In the genomic region with DNA sequence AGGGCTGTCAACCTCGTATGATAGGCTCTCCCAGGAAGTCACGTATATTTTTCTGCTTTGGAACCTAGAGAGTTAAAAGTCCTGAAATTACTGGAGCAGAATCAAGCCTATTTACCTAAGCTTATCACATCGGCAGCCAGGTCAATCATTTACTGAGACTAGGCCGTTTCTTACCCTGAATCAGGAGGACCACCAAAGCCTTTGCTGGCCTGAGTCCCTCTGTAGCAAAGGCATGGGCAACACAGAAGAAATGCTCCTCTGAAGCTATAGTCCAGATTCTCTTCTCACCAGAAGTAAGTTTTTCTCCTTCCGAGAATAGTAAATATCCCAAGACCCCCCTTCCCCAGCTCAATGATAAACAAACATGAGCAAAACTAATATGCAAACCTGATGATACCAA, we compare ENCODE assay signal across 26 cellular contexts. TPM values are rescaled to one million over a fixed set of nuclear protein-coding genes. Genes with fewer than 3 reads are reported as not detected.
A peak's percentile ranks its signal among the peaks of the same experiment; 100 is the strongest.
DNase-seq lines count a peak whose midpoint lies in the region; ATAC-seq and TF ChIP-seq lines count a peak whose summit lies in the region.
"Had no signal": no experiment of that assay in that cellular context is flagged by ENCODE, and none has a peak within 500 bp of the region (broad histone marks: within the 10 kb centered on the region; RNA-seq: fewer than 3 reads in every experiment).

No MANE protein-coding gene starts in this region.

- no peaks in the 10 kb centered on the region for H3K79me2 ChIP-seq in PC-9 (ENCODE audit: low read depth)
- H3K79me2 ChIP-seq in hepatocyte: peaks cover 17% of the 10 kb centered on the region

- H3K27me3 ChIP-seq in PC-9 (ENCODE audit: insufficient read depth, low read depth) (no peaks in the 10 kb centered on the region), hepatocyte (no peaks in the 10 kb centered on the region), mucosa of rectum (ENCODE audit: control insufficient read depth in 2 of 2, insufficient read depth in 2 of 2, low read length in 2 of 2) (no peaks in the 10 kb centered on the region)
- H3K27me3 ChIP-seq: SJSA1, tibial nerve had no signal

- H3K4me2 ChIP-seq in PC-9 (no peak overlapping the region), hepatocyte (peak overlapping the region; percentile 65)

- TF ChIP-seq CTCF in 22Rv1 (IDR thresholded peaks at IDR 0.05) (no peak), PC-9 (conservative IDR thresholded peaks at IDR 0.05) (no peak), hepatocyte (IDR thresholded peaks at IDR 0.05; ENCODE audit: poor library complexity) (no peak)

- no peak overlapping the region for H3K9ac ChIP-seq in mucosa of rectum (ENCODE audit: low read depth in 1 of 2, low read length in 2 of 2)

- H3K9me3 ChIP-seq in PC-9 (ENCODE audit: insufficient read depth, low read depth) (no peaks in the 10 kb centered on the region), hepatocyte (ENCODE audit: low read depth) (no peaks in the 10 kb centered on the region), mucosa of rectum (ENCODE audit: control insufficient read depth in 2 of 2, low read length in 2 of 2) (no peaks in the 10 kb centered on the region)
- H3K9me3 ChIP-seq: SJSA1, tibial nerve had no signal

- BruUV-seq in PC-9 (replicated peaks; lab: Mats Ljungman, UMichigan): no TSS peak

- H3K27ac ChIP-seq in 22Rv1 (peak overlapping the region; percentile 80), PC-9 (peak overlapping the region; percentile 91; the same call in 1 of the 2 replicates), hepatocyte (peak overlapping the region; percentile 87), mucosa of rectum (ENCODE audit: low read depth in 2 of 2, low read length in 2 of 2) (no peak overlapping the region)
- H3K27ac ChIP-seq: C4-2B, SJSA1, tibial nerve had no signal

- H3K27me3 Mint-ChIP-seq in activated CD4-positive, alpha-beta T cell treated with anti-CD3 and anti-CD28 coated beads, Interleukin-2, amount 10 ng/mL, durations not matched to agents 24 days and 14 days: no peaks in the 10 kb centered on the region
- H3K27me3 Mint-ChIP-seq: activated B cell treated with CpG ODN at 0.5 μM for 24 hours; effector memory CD8-positive, alpha-beta T cell had no signal

- peaks cover 8% of the 10 kb centered on the region for H3K36me3 Mint-ChIP-seq in activated CD4-positive, alpha-beta T cell treated with anti-CD3 and anti-CD28 coated beads, Interleukin-2, amount 10 ng/mL, durations not matched to agents 24 days and 14 days (ENCODE audit: low read depth)

- CTCF ChIA-PET in PC-9 (lab: Charles Lee): interaction anchor here (0.5 kb wide), 1 partner anchor 70 kb away, joined by 3 read pairs; no protein-coding TSS in a partner anchor

- H3K4me1 Mint-ChIP-seq in activated CD4-positive, alpha-beta T cell treated with anti-CD3 and anti-CD28 coated beads, Interleukin-2, amount 10 ng/mL, durations not matched to agents 24 days and 14 days: peaks cover 17% of the 10 kb centered on the region
- H3K4me1 Mint-ChIP-seq: activated B cell treated with CpG ODN at 0.5 μM for 24 hours had no signal

- H3K4me1 ChIP-seq in PC-9 (replicated peaks; ENCODE audit: insufficient read depth) (peaks cover 67% of the 10 kb centered on the region), hepatocyte (ENCODE audit: insufficient read depth) (peaks cover 23% of the 10 kb centered on the region), mucosa of rectum (ENCODE audit: control insufficient read depth in 2 of 2, insufficient read depth in 2 of 2, low read length in 2 of 2) (peaks cover 0 to 5% of the 10 kb centered on the region in 2 donors)

- peaks cover 33% of the 10 kb centered on the region for H3F3A ChIP-seq in PC-9 (ENCODE audit: insufficient read depth, low read depth)

- H4K20me1 ChIP-seq in PC-9 (ENCODE audit: insufficient read depth) (no peaks in the 10 kb centered on the region), hepatocyte (ENCODE audit: insufficient read depth, poor library complexity, severe bottlenecking) (no peaks in the 10 kb centered on the region)

- POLR2A ChIA-PET in PC-9 (lab: Charles Lee; ENCODE audit: unreplicated experiment): no interaction called here

- WGBS in hepatocyte (ENCODE audit: low lambda C conversion rate, missing lambda C conversion rate): 47% methylated on average over 5 of the region's 5 CpGs

- no peak for TF ChIP-seq POLR2A in erythroblast (IDR thresholded peaks at IDR 0.05; ENCODE audit: low read length)

- H2AFZ ChIP-seq in PC-9 (no peak overlapping the region), hepatocyte (no peak overlapping the region)

- H3K4me3 Mint-ChIP-seq in activated CD4-positive, alpha-beta T cell treated with anti-CD3 and anti-CD28 coated beads, Interleukin-2, amount 10 ng/mL, durations not matched to agents 24 days and 14 days: no peak overlapping the region
- H3K4me3 Mint-ChIP-seq: activated B cell treated with CpG ODN at 0.5 μM for 24 hours; activated T-cell treated with anti-CD3 and anti-CD28 coated beads, Interleukin-2, amount 50 U/mL, for 4 hours; effector memory CD8-positive, alpha-beta T cell; H9; T-helper 1 cell treated with Interleukin-12 subunit alpha and Interleukin-12 subunit beta and Interleukin-4 antibody, amounts not matched to agents 30 μg/mL and 1 μg/mL, for 36 hours had no signal

- H3K9me3 Mint-ChIP-seq in activated CD4-positive, alpha-beta T cell treated with anti-CD3 and anti-CD28 coated beads, Interleukin-2, amount 10 ng/mL, durations not matched to agents 24 days and 14 days: peaks cover 3% of the 10 kb centered on the region
- H3K9me3 Mint-ChIP-seq: activated T-cell treated with anti-CD3 and anti-CD28 coated beads, Interleukin-2, amount 50 U/mL, for 4 hours; effector memory CD8-positive, alpha-beta T cell; T-helper 1 cell treated with Interleukin-12 subunit alpha and Interleukin-12 subunit beta and Interleukin-4 antibody, amounts not matched to agents 30 μg/mL and 1 μg/mL, for 36 hours had no signal

- DNase-seq in PC-9 (no peak), hepatocyte (ENCODE audit: low spot score) (peak; percentile 49), erythroblast (lab: John Stamatoyannopoulos, UW) (no peak), left ventricle myocardium superior (no peak)
- no peak for DNase-seq in activated CD4-positive, alpha-beta T cell treated with anti-CD3 and anti-CD28 coated beads, Interleukin-2, amount 10 ng/mL, durations not matched to agents 24 days and 14 days
- no peak for DNase-seq in activated CD4-positive, alpha-beta T cell treated with anti-CD3 and anti-CD28 coated beads for 4 hours
- DNase-seq: activated B cell treated with CpG ODN at 0.5 μM for 24 hours; activated naive CD4-positive, alpha-beta T cell treated with anti-CD3 and anti-CD28 coated beads, Interleukin-2, amount 50 U/mL, for 16 hours; activated T-cell treated with anti-CD3 and anti-CD28 coated beads, Interleukin-2, amount 50 U/mL, for 4 hours; aorta; effector memory CD8-positive, alpha-beta T cell; foreskin fibroblast; H9; hippocampal formation; NCI-H1417 treated with DMSO at 0.1 percent for 48 hours; NCI-H774; nucleus accumbens; PC-3; stimulated activated naive CD4-positive, alpha-beta T cell treated with Interleukin-2 at 50 U/mL for 16 hours had no signal

- H3K9me2 ChIP-seq in PC-9 (ENCODE audit: insufficient read depth) (no peaks in the 10 kb centered on the region), hepatocyte (replicated peaks; ENCODE audit: insufficient read depth) (no peaks in the 10 kb centered on the region)

- H3K36me3 ChIP-seq in PC-9 (ENCODE audit: low read depth) (no peaks in the 10 kb centered on the region), hepatocyte (replicated peaks; ENCODE audit: insufficient read depth, low read depth) (no peaks in the 10 kb centered on the region), mucosa of rectum (ENCODE audit: control insufficient read depth in 2 of 2, insufficient read depth in 2 of 2, low read length in 2 of 2) (no peaks in the 10 kb centered on the region)
- H3K36me3 ChIP-seq: SJSA1, tibial nerve had no signal

- intact Hi-C loops in PC-9 (cut with micrococcal nuclease; ENCODE audit: unreplicated experiment) (no loop called here), left ventricle myocardium superior (cut with micrococcal nuclease) (no loop called here)
- intact Hi-C loops in activated CD4-positive, alpha-beta T cell treated with anti-CD3 and anti-CD28 coated beads, Interleukin-2, amount 10 ng/mL, durations not matched to agents 24 days and 14 days (cut with micrococcal nuclease): no loop called here

- H3K4me3 ChIP-seq in PC-9: no peak overlapping the region
- H3K4me3 ChIP-seq in hepatocyte: peak overlapping the region; percentile 9
- H3K4me3 ChIP-seq in mucosa of rectum (ENCODE audit: low read length in 2 of 2): peak overlapping the region; percentile 27 to 58
- H3K4me3 ChIP-seq: SJSA1, tibial nerve had no signal

- ATAC-seq in left ventricle myocardium superior: no peak
- ATAC-seq: activated T-cell treated with anti-CD3 and anti-CD28 coated beads, Interleukin-2, amount 50 U/mL, for 4 hours; effector memory CD8-positive, alpha-beta T cell; PC-3; sciatic nerve had no signal

- no peak overlapping the region for H3K27ac Mint-ChIP-seq in activated CD4-positive, alpha-beta T cell treated with anti-CD3 and anti-CD28 coated beads, Interleukin-2, amount 10 ng/mL, durations not matched to agents 24 days and 14 days
- H3K27ac Mint-ChIP-seq: activated B cell treated with CpG ODN at 0.5 μM for 24 hours; effector memory CD8-positive, alpha-beta T cell; H9; T-helper 1 cell treated with Interleukin-12 subunit alpha and Interleukin-12 subunit beta and Interleukin-4 antibody, amounts not matched to agents 30 μg/mL and 1 μg/mL, for 36 hours had no signal

RNA-seq across cellular contexts. Expression of a gene that starts 58.7 kb away (rescaled TPM):
- total RNA-seq in PC-9 (2021) (14.5 and 16.3 TPM in 2 replicates), hepatocyte (6.2 and 12.4 TPM in 2 replicates), left ventricle myocardium superior (9.3 TPM)
- 12.1 and 15.6 TPM in 2 replicates for polyA plus RNA-seq in hepatocyte
- total RNA-seq in activated CD4-positive, alpha-beta T cell treated with anti-CD3 and anti-CD28 coated beads, Interleukin-2, amount 10 ng/mL, durations not matched to agents 24 days and 14 days: 7.1 and 7.3 TPM in 2 replicates

Comparison
In these comparisons a context has a peak if more than half of its experiments do, and no peak if none do; other contexts are left out.
1. H3K27ac ChIP-seq: peak in 22Rv1 (single experiment), PC-9 (single experiment) and hepatocyte (single experiment); none in mucosa of rectum (0 of 2).